ENCODE assay signal across 14 cellular contexts in genomic region chr9:129558551-129559505, GRCh38.
DNase-seq lines count a peak whose midpoint lies in the region; ATAC-seq and TF ChIP-seq lines count a peak whose summit lies in the region.
"Had no signal": no experiment of that assay in that cellular context is flagged by ENCODE, and none has a peak within 500 bp of the region (broad histone marks: within the 10 kb centered on the region; RNA-seq: fewer than 3 reads in every experiment).

No MANE protein-coding gene starts in this region.

- no peaks in the 10 kb centered on the region for H3K4me1 Mint-ChIP-seq in activated CD4-positive, alpha-beta T cell treated with anti-CD3 and anti-CD28 coated beads, Interleukin-2, amount 10 ng/mL, durations not matched to agents 7 days and 5 days
- H3K4me1 Mint-ChIP-seq: activated B cell treated with CpG ODN at 0.5 μM for 24 hours had no signal

- no peak overlapping the region for H3K4me3 ChIP-seq in BLaER1 treated with 17β-estradiol and CSF1 and Interleukin-3, amounts not matched to agents 10 nM and 100 nM
- no peak overlapping the region for H3K4me3 ChIP-seq in ectodermal cell (ENCODE audit: insufficient read depth, low read depth, low read length)
- H3K4me3 ChIP-seq: lung had no signal

- CTCF ChIA-PET in activated CD4-positive, alpha-beta T cell treated with anti-CD3 and anti-CD28 coated beads, Interleukin-2, amount 10 ng/mL, durations not matched to agents 7 days and 5 days (lab: Charles Lee) = interaction anchor here (1.3 kb wide), 1 partner anchor 25 kb away, joined by 3 read pairs; no protein-coding TSS in a partner anchor

- peaks cover 51 to 89% (median 82%) of the 10 kb centered on the region in 10 experiments for H3K4me1 ChIP-seq in BLaER1 treated with 17β-estradiol and CSF1 and Interleukin-3, amounts not matched to agents 10 nM and 100 nM
- H3K4me1 ChIP-seq in ectodermal cell (ENCODE audit: control insufficient read depth, insufficient read depth, low read length) = peaks cover 72% of the 10 kb centered on the region

- no peaks in the 10 kb centered on the region for H3K36me3 Mint-ChIP-seq in activated CD4-positive, alpha-beta T cell treated with anti-CD3 and anti-CD28 coated beads, Interleukin-2, amount 10 ng/mL, durations not matched to agents 7 days and 5 days (ENCODE audit: low read depth)

- DNase-seq in HuH-7.5 (ENCODE audit: low spot score) (peak; percentile 91), mucosa of gallbladder (ENCODE audit: low spot score) (peak; percentile 68), NCI-H526 treated with DMSO at 0.1 percent for 48 hours (lab: John Stamatoyannopoulos, UW) (no peak)
- DNase-seq in activated CD4-positive, alpha-beta T cell treated with anti-CD3 and anti-CD28 coated beads, Interleukin-2, amount 10 ng/mL, durations not matched to agents 7 days and 5 days = no peak
- DNase-seq: activated B cell treated with CpG ODN at 0.5 μM for 24 hours; activated T-cell treated with anti-CD3 and anti-CD28 coated beads, Interleukin-2, amount 50 U/mL, for 24 hours; effector memory CD4-positive, alpha-beta T cell; Kasumi-1; NCI-H2081 treated with DMSO at 0.1 percent for 48 hours had no signal

- H3K9ac ChIP-seq in BLaER1 treated with 17β-estradiol and CSF1 and Interleukin-3, amounts not matched to agents 10 nM and 100 nM = peak overlapping the region in 5 of 11 experiments; percentile 71 to 78 (median 76); a peak in 2 of 22 replicates

- no peak for TF ChIP-seq POLR2A in GM18505 (IDR thresholded peaks at IDR 0.05; ENCODE audit: borderline replicate concordance, extremely low read depth, insufficient read depth, insufficient read length)

- H3K4me3 Mint-ChIP-seq in activated CD4-positive, alpha-beta T cell treated with anti-CD3 and anti-CD28 coated beads, Interleukin-2, amount 10 ng/mL, durations not matched to agents 7 days and 5 days = no peak overlapping the region
- H3K4me3 Mint-ChIP-seq: activated B cell treated with CpG ODN at 0.5 μM for 24 hours; activated T-cell treated with anti-CD3 and anti-CD28 coated beads, Interleukin-2, amount 50 U/mL, for 24 hours had no signal

- H3K36me3 ChIP-seq in BLaER1 treated with 17β-estradiol and CSF1 and Interleukin-3, amounts not matched to agents 10 nM and 100 nM = no peaks in the 10 kb centered on the region
- H3K36me3 ChIP-seq in ectodermal cell (ENCODE audit: control insufficient read depth, insufficient read depth, low read length) = no peaks in the 10 kb centered on the region

- H3K27ac Mint-ChIP-seq in activated CD4-positive, alpha-beta T cell treated with anti-CD3 and anti-CD28 coated beads, Interleukin-2, amount 10 ng/mL, durations not matched to agents 7 days and 5 days = no peak overlapping the region
- H3K27ac Mint-ChIP-seq: activated B cell treated with CpG ODN at 0.5 μM for 24 hours; activated T-cell treated with anti-CD3 and anti-CD28 coated beads, Interleukin-2, amount 50 U/mL, for 24 hours had no signal

- peak overlapping the region in 10 of 11 experiments; percentile 36 to 79 (median 66); a peak in 20 of 22 replicates for H3K4me2 ChIP-seq in BLaER1 treated with 17β-estradiol and CSF1 and Interleukin-3, amounts not matched to agents 10 nM and 100 nM

- no peaks in the 10 kb centered on the region for H3K9me3 Mint-ChIP-seq in activated CD4-positive, alpha-beta T cell treated with anti-CD3 and anti-CD28 coated beads, Interleukin-2, amount 10 ng/mL, durations not matched to agents 7 days and 5 days
- H3K9me3 Mint-ChIP-seq: activated B cell treated with CpG ODN at 0.5 μM for 24 hours; activated T-cell treated with anti-CD3 and anti-CD28 coated beads, Interleukin-2, amount 50 U/mL, for 24 hours had no signal

- WGBS in ectodermal cell, 2 experiments = 38 to 41% methylated on average over 19 of the region's 21 CpGs

- ATAC-seq in GM18505 (IDR thresholded peaks at IDR 0.05; ENCODE audit: unreplicated experiment) (no peak), GM19328 (IDR thresholded peaks at IDR 0.05; ENCODE audit: unreplicated experiment) (no peak)

- H3K27ac ChIP-seq in BLaER1 treated with 17β-estradiol and CSF1 and Interleukin-3, amounts not matched to agents 10 nM and 100 nM = peak overlapping the region in 7 of 11 experiments; percentile 83 to 89 (median 86); a peak in 12 of 22 replicates
- H3K27ac ChIP-seq in ectodermal cell (ENCODE audit: insufficient read depth, low read depth, low read length, poor library complexity, severe bottlenecking) = peak overlapping the region; percentile 98

- POLR2A ChIA-PET in activated CD4-positive, alpha-beta T cell treated with anti-CD3 and anti-CD28 coated beads, Interleukin-2, amount 10 ng/mL, durations not matched to agents 7 days and 5 days (lab: Charles Lee) = no interaction called here

- H3K27me3 ChIP-seq in BLaER1 treated with 17β-estradiol and CSF1 and Interleukin-3, amounts not matched to agents 10 nM and 100 nM = no peaks in the 10 kb centered on the region
- no peaks in the 10 kb centered on the region for H3K27me3 ChIP-seq in ectodermal cell (ENCODE audit: control insufficient read depth, insufficient read depth, low read length, poor library complexity, severe bottlenecking)

- H4K20me1 ChIP-seq in BLaER1 treated with 17β-estradiol and CSF1 and Interleukin-3, amounts not matched to agents 10 nM and 100 nM = no peaks in the 10 kb centered on the region

- H3K9me3 ChIP-seq in BLaER1 treated with 17β-estradiol and CSF1 and Interleukin-3, amounts not matched to agents 10 nM and 100 nM (replicated peaks in 1 of 11) = no peaks in the 10 kb centered on the region
- no peaks in the 10 kb centered on the region for H3K9me3 ChIP-seq in ectodermal cell (ENCODE audit: control insufficient read depth, low read length)

- H3K27me3 Mint-ChIP-seq in activated CD4-positive, alpha-beta T cell treated with anti-CD3 and anti-CD28 coated beads, Interleukin-2, amount 10 ng/mL, durations not matched to agents 7 days and 5 days = peaks cover 1% of the 10 kb centered on the region
- H3K27me3 Mint-ChIP-seq: activated T-cell treated with anti-CD3 and anti-CD28 coated beads, Interleukin-2, amount 50 U/mL, for 24 hours had no signal

Comparison
In these comparisons a context has a peak if more than half of its experiments do, and no peak if none do; other contexts are left out.
1. DNase-seq: peak in HuH-7.5 (single experiment) and mucosa of gallbladder (single experiment); none in activated CD4-positive, alpha-beta T cell treated with anti-CD3 and anti-CD28 coated beads, Interleukin-2, amount 10 ng/mL, durations not matched to agents 7 days and 5 days (single experiment) and NCI-H526 treated with DMSO at 0.1 percent for 48 hours (single experiment).